ENCODE assay signal across 7 cellular contexts in genomic region chr15:90142216-90143175, GRCh38. TPM values are rescaled to one million over a fixed set of nuclear protein-coding genes. Genes with fewer than 3 reads are reported as not detected.
A peak's percentile ranks its signal among the peaks of the same experiment; 100 is the strongest.
DNase-seq lines count a peak whose midpoint lies in the region; TF ChIP-seq lines count a peak whose summit lies in the region.

No MANE protein-coding gene starts in this region.

- H3K4me3 ChIP-seq in effector memory CD4-positive, alpha-beta T cell (ENCODE audit: insufficient read depth, low read depth, low read length, poor library complexity, severe bottlenecking) = no peak overlapping the region
- H3K4me3 ChIP-seq in BE2C (ENCODE audit: low read depth, low read length) = no peak overlapping the region

- no peaks in the 10 kb centered on the region for H3K36me3 ChIP-seq in effector memory CD4-positive, alpha-beta T cell (ENCODE audit: control insufficient read depth, insufficient read depth, low read length)
- no peaks in the 10 kb centered on the region for H3K36me3 ChIP-seq in BE2C

- DNase-seq in NCI-H2227 (lab: John Stamatoyannopoulos, UW; ENCODE audit: unreplicated experiment) (peak; percentile 29), glomerular visceral epithelial cell (ENCODE audit: extremely low spot score) (no peak), SK-N-DZ (ENCODE audit: low spot score) (no peak), BE2C (no peak)
- DNase-seq in activated CD4-positive, alpha-beta T cell treated with anti-CD3 and anti-CD28 coated beads for 4 hours = peak; percentile 40 to 50
- DNase-seq in effector memory CD4-positive, alpha-beta T cell = peak in 2 of 3 donors; percentile 21 to 49
- DNase-seq in stimulated activated CD8-positive, alpha-beta memory T cell treated with anti-CD3 and anti-CD28 coated beads, Interleukin-4, amount 100 ng/mL, for 4 hours (ENCODE audit: low read depth in 2 of 2, low spot score in 1 of 2) = peak; percentile 14 to 22

- H3K4me1 ChIP-seq in effector memory CD4-positive, alpha-beta T cell (ENCODE audit: control insufficient read depth, insufficient read depth, low read length, poor library complexity, severe bottlenecking) = no peaks in the 10 kb centered on the region
- peaks cover 10% of the 10 kb centered on the region for H3K4me1 ChIP-seq in BE2C

- no peak overlapping the region for H3K27ac ChIP-seq in effector memory CD4-positive, alpha-beta T cell (ENCODE audit: insufficient read depth, low read length, poor library complexity, severe bottlenecking)

- peaks cover 5% of the 10 kb centered on the region for H3K9me3 ChIP-seq in effector memory CD4-positive, alpha-beta T cell (ENCODE audit: control insufficient read depth, low read length)
- H3K9me3 ChIP-seq in BE2C = no peaks in the 10 kb centered on the region

- no peak for TF ChIP-seq CTCF in BE2C (IDR thresholded peaks at IDR 0.05; ENCODE audit: low read depth, low read length)

- no peaks in the 10 kb centered on the region for H3K27me3 ChIP-seq in effector memory CD4-positive, alpha-beta T cell (replicated peaks; ENCODE audit: control insufficient read depth, insufficient read depth, low read length, poor library complexity, severe bottlenecking)
- H3K27me3 ChIP-seq in BE2C = no peaks in the 10 kb centered on the region

RNA-seq across cellular contexts. Expression of gene IDH2, which starts 40.2 kb away (rescaled TPM):
- polyA plus RNA-seq in SK-N-DZ (2014; cell fraction: cytosol; rRNA removed) = 189 and 195 TPM in 2 replicates
- 127 and 150 TPM in 2 replicates for polyA plus RNA-seq in SK-N-DZ (2014; cell fraction: nucleus; rRNA removed)
- polyA plus RNA-seq in BE2C (2012; ENCODE audit: insufficient read depth, insufficient read length, low read depth) = 47.2 TPM

RNA-seq across cellular contexts. Expression of gene SEMA4B, which starts 58.6 kb away (rescaled TPM):
- polyA plus RNA-seq in SK-N-DZ (2014; cell fraction: cytosol; rRNA removed) = 6.4 and 14.3 TPM in 2 replicates
- 4.4 and 11.4 TPM in 2 replicates for polyA plus RNA-seq in SK-N-DZ (2014; cell fraction: nucleus; rRNA removed)
- polyA plus RNA-seq in BE2C (2012; ENCODE audit: insufficient read depth, insufficient read length, low read depth) = 23.0 TPM

Comparison
In these comparisons a context has a peak if more than half of its experiments do, and no peak if none do; other contexts are left out.
1. DNase-seq: peak in NCI-H2227 (single experiment), activated CD4-positive, alpha-beta T cell treated with anti-CD3 and anti-CD28 coated beads for 4 hours (2 of 2), effector memory CD4-positive, alpha-beta T cell (2 of 3) and stimulated activated CD8-positive, alpha-beta memory T cell treated with anti-CD3 and anti-CD28 coated beads, Interleukin-4, amount 100 ng/mL, for 4 hours (2 of 2); none in glomerular visceral epithelial cell (single experiment), SK-N-DZ (single experiment) and BE2C (single experiment).